Comparison of ENCODE assay signal across 26 cellular contexts in the genomic region with DNA sequence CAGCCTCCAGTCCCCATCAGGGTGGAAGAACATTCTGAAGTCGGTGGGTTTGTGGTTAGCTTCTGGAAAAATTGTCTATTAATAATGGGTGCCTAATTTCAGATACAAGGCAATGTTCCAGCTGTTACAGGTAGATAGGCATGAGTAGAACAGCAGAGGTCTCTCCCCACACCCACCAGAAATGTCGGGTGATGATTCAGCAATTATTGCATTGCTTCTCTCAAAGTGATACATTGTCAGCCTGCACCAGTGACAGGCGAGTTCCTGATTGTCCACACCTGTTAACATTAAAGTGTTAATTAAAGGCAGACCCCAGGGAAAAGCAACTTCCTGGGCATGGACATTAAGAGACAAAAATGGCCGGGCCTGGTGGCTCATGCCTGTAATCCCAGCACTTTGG. TPM values are rescaled to one million over a fixed set of nuclear protein-coding genes. Genes with fewer than 3 reads are reported as not detected.
"Had no signal": no experiment of that assay in that cellular context is flagged by ENCODE, and none has a peak within 500 bp of the region (broad histone marks: within the 10 kb centered on the region; RNA-seq: fewer than 3 reads in every experiment).

No MANE protein-coding gene starts in this region.

- DNase-seq: colonic mucosa; cortex of kidney; effector CD8-positive, alpha-beta T cell; effector memory CD8-positive, alpha-beta T cell; endodermal cell; erythroblast; esophagus squamous epithelium; foreskin fibroblast; foreskin melanocyte; gastrocnemius medialis; glutamatergic neuron; head of caudate nucleus; heart right ventricle; hippocampal formation; left cardiac atrium; left lung; left ventricle myocardium superior; lower lobe of right lung; mesenchymal stem cell; mucosa of descending colon; naive B cell had no signal

- H3K27ac ChIP-seq: colonic mucosa, epithelial cell of prostate, esophagus squamous epithelium, gastrocnemius medialis, heart right ventricle, left lung, lower lobe of right lung had no signal

- ATAC-seq: effector memory CD8-positive, alpha-beta T cell; esophagus mucosa; gastrocnemius medialis; heart right ventricle; left cardiac atrium; left lung; left ventricle myocardium superior; lower lobe of right lung; mucosa of descending colon had no signal

- H3K36me3 ChIP-seq: colonic mucosa, esophagus squamous epithelium, gastrocnemius medialis, heart right ventricle, left lung, lower lobe of right lung had no signal

- H3K9me3 ChIP-seq: colonic mucosa, esophagus squamous epithelium, gastrocnemius medialis, heart right ventricle, left lung, lower lobe of right lung, mucosa of descending colon had no signal

- H3K27me3 ChIP-seq: colonic mucosa, esophagus squamous epithelium, gastrocnemius medialis, heart right ventricle, left lung had no signal

- H3K4me3 ChIP-seq: colonic mucosa, esophagus squamous epithelium, gastrocnemius medialis, heart right ventricle, left lung, lower lobe of right lung, mucosa of descending colon had no signal

- FAIRE-seq: endometrium, islet of Langerhans, keratinocyte had no signal

- H3K4me1 ChIP-seq: colonic mucosa, esophagus squamous epithelium, gastrocnemius medialis, heart right ventricle, left lung, lower lobe of right lung had no signal

RNA-seq across cellular contexts. Expression of gene CLVS2, which starts 18.9 kb away (rescaled TPM):
- polyA plus RNA-seq: keratinocyte had no signal
